27 cellular contexts compared by ENCODE assay signal in the genomic region with DNA sequence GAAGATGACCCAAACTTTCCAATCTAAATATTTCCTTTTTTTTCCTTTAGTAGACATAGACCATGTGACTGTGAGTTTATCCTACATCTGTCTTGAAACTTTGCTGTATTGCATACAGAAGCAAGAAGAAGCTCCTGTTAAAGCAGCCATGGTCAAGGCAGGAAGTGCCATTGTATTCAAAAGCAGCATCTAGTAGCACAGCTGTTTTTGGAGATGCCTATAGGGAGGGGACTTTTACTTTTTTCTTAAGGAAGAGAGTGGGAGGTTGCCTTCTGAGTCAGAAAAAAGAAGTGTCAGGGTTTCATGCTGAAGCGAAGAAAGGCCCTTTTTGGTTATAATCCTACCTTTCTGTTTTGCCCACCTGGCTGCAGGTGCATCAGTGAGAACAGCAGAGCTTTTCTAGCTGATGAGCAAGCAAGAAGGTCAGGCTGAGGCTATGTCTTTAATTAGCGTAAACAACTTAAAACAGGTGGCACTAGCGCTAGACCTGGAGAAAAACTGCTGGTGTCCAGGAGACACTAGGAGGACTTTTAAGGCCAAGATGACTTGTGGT.
"Had no signal": no experiment of that assay in that cellular context is flagged by ENCODE, and none has a peak within 500 bp of the region (broad histone marks: within the 10 kb centered on the region; RNA-seq: fewer than 3 reads in every experiment).

No MANE protein-coding gene starts in this region.

- H3K9me3 ChIP-seq: lower lobe of right lung, neutrophil, right atrium auricular region, right lobe of liver, tibial nerve, uterus had no signal

- H3K27ac ChIP-seq: lower lobe of right lung, neural progenitor cell, neutrophil, parathyroid adenoma, right lobe of liver, tibial nerve, uterus had no signal

- DNase-seq: kidney glomerular epithelial cell; left cardiac atrium; lower lobe of right lung; mammary epithelial cell; mesenchymal stem cell; naive B cell; natural killer cell; nephron progenitor cell; occipital lobe; right lobe of liver; stimulated activated CD4-positive, alpha-beta T cell treated with anti-CD3 and anti-CD28 coated beads, Interleukin-1b, Interleukin-23, amount 100 ng/mL, for 48 hours; stimulated activated CD4-positive, alpha-beta T cell treated with anti-CD3 and anti-CD28 coated beads, Interleukin-2, amount 100 ng/mL, for 48 hours; stimulated activated CD4-positive, alpha-beta T cell treated with anti-CD3 and anti-CD28 coated beads, Interleukin-4, amount 100 ng/mL, for 4 hours; stimulated activated CD8-positive, alpha-beta memory T cell treated with anti-CD3 and anti-CD28 coated beads, Interleukin-4, amount 100 ng/mL, for 48 hours; stimulated activated naive CD4-positive, alpha-beta T cell treated with Interleukin-2 at 50 U/mL for 16 hours; stimulated activated naive CD8-positive, alpha-beta T cell treated with anti-CD3 and anti-CD28 coated beads, Interleukin-15, amount 100 ng/mL, for 72 hours; substantia nigra; uterus had no signal

- H3K27me3 ChIP-seq: neural progenitor cell, neutrophil, right atrium auricular region, right lobe of liver, tibial nerve, uterus had no signal

- H2AFZ ChIP-seq: neural progenitor cell, parathyroid adenoma had no signal

- H3K4me1 ChIP-seq: lower lobe of right lung, tibial nerve, uterus had no signal

- H3K4me3 ChIP-seq: lower lobe of right lung, neural progenitor cell, right atrium auricular region, right lobe of liver, smooth muscle cell, tibial nerve, uterus had no signal

- H3K36me3 ChIP-seq: lower lobe of right lung, neural progenitor cell, neutrophil, right atrium auricular region, right lobe of liver, tibial nerve, uterus had no signal

- FAIRE-seq: keratinocyte had no signal

- ATAC-seq: left cardiac atrium; left lobe of liver; lower lobe of right lung; natural killer cell; right lobe of liver; stimulated activated memory B cell treated with anti-CD40 and anti-IgM and Interleukin-4, amounts not matched to agents 10 μg/mL and 1 μg/mL and 100 μg/mL, for 72 hours; stimulated activated naive CD8-positive, alpha-beta T cell treated with anti-CD3 and anti-CD28 coated beads, Interleukin-15, amount 100 ng/mL, for 72 hours had no signal

- H3K9ac ChIP-seq: neural progenitor cell, parathyroid adenoma had no signal

- H3K4me2 ChIP-seq: neural progenitor cell, smooth muscle cell had no signal
